Comparison of ENCODE assay signal across 9 cellular contexts in genomic region chr5:175658299-175659145, GRCh38. TPM values are rescaled to one million over a fixed set of nuclear protein-coding genes. Genes with fewer than 3 reads are reported as not detected.
DNase-seq lines count a peak whose midpoint lies in the region; ATAC-seq and TF ChIP-seq lines count a peak whose summit lies in the region.
"Had no signal": no experiment of that assay in that cellular context is flagged by ENCODE, and none has a peak within 500 bp of the region (broad histone marks: within the 10 kb centered on the region; RNA-seq: fewer than 3 reads in every experiment).

No MANE protein-coding gene starts in this region.

- ATAC-seq in Right ventricle myocardium inferior (peak; percentile 42), left lobe of liver (no peak)
- peak; percentile 60 for ATAC-seq in naive thymus-derived CD4-positive, alpha-beta T cell

- H3K4me3 Mint-ChIP-seq in naive thymus-derived CD4-positive, alpha-beta T cell, result peak overlapping the region; percentile 84 to 100 (median 95)

- POLR2A ChIA-PET in naive thymus-derived CD4-positive, alpha-beta T cell (lab: Charles Lee), result no interaction called here

- TF ChIP-seq CTCF in colonic mucosa (IDR thresholded peaks at IDR 0.05), result no peak
- no peak for TF ChIP-seq CTCF in vagina (IDR thresholded peaks at IDR 0.05)

- H3K36me3 Mint-ChIP-seq in naive thymus-derived CD4-positive, alpha-beta T cell, result peaks cover 0 to 43% (median 7%) of the 10 kb centered on the region in 5 donors

- H3K9me3 ChIP-seq in colonic mucosa, result no peaks in the 10 kb centered on the region
- H3K9me3 ChIP-seq in naive thymus-derived CD4-positive, alpha-beta T cell (ENCODE audit: control insufficient read depth in 2 of 3, low read length in 3 of 3), result no peaks in the 10 kb centered on the region
- no peaks in the 10 kb centered on the region for H3K9me3 ChIP-seq in vagina

- H3K4me1 ChIP-seq in colonic mucosa, result no peaks in the 10 kb centered on the region
- H3K4me1 ChIP-seq in naive thymus-derived CD4-positive, alpha-beta T cell (ENCODE audit: control insufficient read depth in 2 of 2, insufficient read depth in 2 of 2, low read length in 2 of 2), result peaks cover 33 to 60% of the 10 kb centered on the region in 2 donors
- H3K4me1 ChIP-seq in vagina, result no peaks in the 10 kb centered on the region

- H3K9me3 Mint-ChIP-seq in naive thymus-derived CD4-positive, alpha-beta T cell, result peaks cover 0 to 3% (median 0%) of the 10 kb centered on the region in 11 donors

- intact Hi-C loops in Right ventricle myocardium inferior (cut with DNase I) (loop anchor here (5.0 kb wide), 2 partner anchors 51 to 59 kb away; no protein-coding TSS in a partner anchor), cardiac septum (cut with DNase I) (loop anchor here (2.0 to 5.0 kb wide), 2 partner anchors 28 to 51 kb away; no protein-coding TSS in a partner anchor), colonic mucosa (cut with DNase I) (no loop called here), vagina (cut with DNase I) (no loop called here)
- intact Hi-C loops in naive thymus-derived CD4-positive, alpha-beta T cell (cut with micrococcal nuclease), result loop anchor here (1.0 to 10.0 kb wide), 8 partner anchors 18 to 1774 kb away; partner anchors contain the start of genes RNF44 (in 2 of the 2), ARL10 (in 1 of the 2), CPEB4 (in 1 of the 2) and KIAA1191 (in 1 of the 2)

- peak overlapping the region; percentile 73 to 91 (median 82) for H3K27ac Mint-ChIP-seq in naive thymus-derived CD4-positive, alpha-beta T cell

- CTCF ChIA-PET in naive thymus-derived CD4-positive, alpha-beta T cell (lab: Charles Lee), result interaction anchor here (1.0 to 4.3 kb wide), 3 partner anchors 17 to 124 kb away, joined by 3 to 27 read pairs (median 4); no protein-coding TSS in a partner anchor

- peak overlapping the region in 1 of 2 donors; percentile 50 for H3K9ac ChIP-seq in colonic mucosa (ENCODE audit: low read depth in 2 of 2, low read length in 2 of 2)

- H3K27me3 ChIP-seq in colonic mucosa (peaks cover 14% of the 10 kb centered on the region), vagina (no peaks in the 10 kb centered on the region)
- no peaks in the 10 kb centered on the region for H3K27me3 ChIP-seq in naive thymus-derived CD4-positive, alpha-beta T cell (ENCODE audit: control insufficient read depth in 2 of 2, insufficient read depth in 2 of 2, low read length in 2 of 2)

- peaks cover 77 to 98% (median 92%) of the 10 kb centered on the region in 7 donors for H3K4me1 Mint-ChIP-seq in naive thymus-derived CD4-positive, alpha-beta T cell

- H3K27me3 Mint-ChIP-seq in naive thymus-derived CD4-positive, alpha-beta T cell, result no peaks in the 10 kb centered on the region

- DNase-seq in Right ventricle myocardium inferior (ENCODE audit: missing footprints) (peak; percentile 79), cardiac septum (ENCODE audit: low spot score) (no peak), colonic mucosa (no peak), vagina (ENCODE audit: extremely low spot score in 2 of 2) (no peak), left lobe of liver (ENCODE audit: low spot score) (no peak), GM19240 (ENCODE audit: insufficient read length, low spot score) (no peak), H4 (ENCODE audit: low spot score) (no peak)
- DNase-seq in naive thymus-derived CD4-positive, alpha-beta T cell, result peak in 4 of 9 donors; percentile 28 to 43 (median 38)

- H3K36me3 ChIP-seq in colonic mucosa (no peaks in the 10 kb centered on the region), vagina (no peaks in the 10 kb centered on the region)
- H3K36me3 ChIP-seq in naive thymus-derived CD4-positive, alpha-beta T cell (ENCODE audit: control insufficient read depth in 2 of 3, insufficient read depth in 3 of 3, low read length in 3 of 3), result peaks cover 0 to 4% (median 0%) of the 10 kb centered on the region in 3 experiments

- H3K4me3 ChIP-seq in colonic mucosa (peak overlapping the region; percentile 28), vagina (peak overlapping the region; percentile 46 to 59)
- H3K4me3 ChIP-seq in naive thymus-derived CD4-positive, alpha-beta T cell (ENCODE audit: low read length), result peak overlapping the region; percentile 70

- no peak overlapping the region for H3K27ac ChIP-seq in colonic mucosa
- H3K27ac ChIP-seq in naive thymus-derived CD4-positive, alpha-beta T cell (ENCODE audit: low read depth, low read length), result peak overlapping the region; percentile 71
- H3K27ac ChIP-seq in vagina, result no peak overlapping the region

- no peak for TF ChIP-seq POLR2A in vagina (IDR thresholded peaks at IDR 0.05)

RNA-seq across cellular contexts. Expression of gene HRH2, which starts 0.7 kb away (rescaled TPM):
- total RNA-seq in Right ventricle myocardium inferior, result 46.6 TPM
- 60.1 TPM for total RNA-seq in cardiac septum
- under 1 TPM; 0.30 to 0.82 TPM for total RNA-seq in colonic mucosa
- total RNA-seq in naive thymus-derived CD4-positive, alpha-beta T cell, result 10 to 100 TPM in 3 of 5 experiments, 1 to 10 TPM in 2; 5.6 to 26.3 (median 12.9) TPM
- polyA plus RNA-seq in naive thymus-derived CD4-positive, alpha-beta T cell, result 1 to 10 TPM; 5.0 to 8.0 TPM
- 0.98 TPM for total RNA-seq in vagina
- total RNA-seq in left lobe of liver, result 0.23 TPM
- total RNA-seq in H4 (2014; rRNA removed; shearing (Covaris generic)), result 0.18 and 0.54 TPM in 2 replicates
- total RNA-seq: LHCN-M2 had no signal

Comparison
In these comparisons a context has a peak if more than half of its experiments do, and no peak if none do; other contexts are left out.
1. intact Hi-C loops: an anchor here in Right ventricle myocardium inferior (5.0 kb wide), cardiac septum (2.0 to 5.0 kb wide) and naive thymus-derived CD4-positive, alpha-beta T cell (1.0 to 10.0 kb wide); none called in colonic mucosa and vagina.